Comparison of ENCODE assay signal across 8 cellular contexts in genomic region chr9:136631038-136632000, GRCh38. TPM values are rescaled to one million over a fixed set of nuclear protein-coding genes. Genes with fewer than 3 reads are reported as not detected.
DNase-seq lines count a peak whose midpoint lies in the region; ATAC-seq lines count a peak whose summit lies in the region.

No MANE protein-coding gene starts in this region.

- H3K4me3 Mint-ChIP-seq in memory B cell, result no peak overlapping the region

- ATAC-seq in memory B cell (ENCODE audit: low read depth) (peak; percentile 92), HG03108 (IDR thresholded peaks at IDR 0.05; ENCODE audit: unreplicated experiment) (no peak)

- H3K9me3 Mint-ChIP-seq in memory B cell, result no peaks in the 10 kb centered on the region

- DNase-seq in AG08395 (ENCODE audit: low spot score) (peak; percentile 81), H4 (ENCODE audit: low spot score) (peak; percentile 69), NCI-H526 treated with DMSO at 0.1 percent for 48 hours (lab: John Stamatoyannopoulos, UW) (peak; percentile 16), dermis blood vessel endothelial cell (peak; percentile 93), memory B cell (ENCODE audit: low spot score in 2 of 2) (peak; percentile 76 to 78)
- DNase-seq in activated CD4-positive, alpha-beta T cell treated with anti-CD3 and anti-CD28 coated beads, Interleukin-2, amount 50 U/mL, for 4 hours, result peak; percentile 75 to 76
- peak; percentile 24 for DNase-seq in stimulated activated CD8-positive, alpha-beta memory T cell treated with anti-CD3 and anti-CD28 coated beads, Interleukin-15, amount 100 ng/mL, for 24 hours (ENCODE audit: low read depth)

- H3K27me3 Mint-ChIP-seq in memory B cell, result peaks cover 14% of the 10 kb centered on the region

- peaks cover 3% of the 10 kb centered on the region for H3K4me1 Mint-ChIP-seq in memory B cell

- H3K27ac Mint-ChIP-seq in memory B cell, result no peak overlapping the region

- H3K36me3 Mint-ChIP-seq in memory B cell, result no peaks in the 10 kb centered on the region

RNA-seq across cellular contexts. Expression of gene EGFL7, which starts 31.4 kb away (rescaled TPM):
- total RNA-seq in H4 (2014; rRNA removed; shearing (Covaris generic)), result 60.2 and 76.5 TPM in 2 replicates
- 571 and 768 TPM in 2 replicates for total RNA-seq in dermis blood vessel endothelial cell

RNA-seq across cellular contexts. Expression of gene AGPAT2, which starts 55.9 kb away (rescaled TPM):
- total RNA-seq in H4 (2014; rRNA removed; shearing (Covaris generic)), result 32.3 and 33.8 TPM in 2 replicates
- total RNA-seq in dermis blood vessel endothelial cell, result 46.1 and 62.6 TPM in 2 replicates

Comparison
In these comparisons a context has a peak if more than half of its experiments do, and no peak if none do; other contexts are left out.
1. DNase-seq: peak in every context shown above with its lines; median percentile 93 in dermis blood vessel endothelial cell; 81 in AG08395; 77 in memory B cell; 76 in activated CD4-positive, alpha-beta T cell treated with anti-CD3 and anti-CD28 coated beads, Interleukin-2, amount 50 U/mL, for 4 hours; 69 in H4; 24 in stimulated activated CD8-positive, alpha-beta memory T cell treated with anti-CD3 and anti-CD28 coated beads, Interleukin-15, amount 100 ng/mL, for 24 hours; 16 in NCI-H526 treated with DMSO at 0.1 percent for 48 hours.